In genomic region chr10:3426190-3426845, GRCh38 we compare ENCODE assay signal across 12 cellular contexts.
DNase-seq lines count a peak whose midpoint lies in the region; FAIRE-seq and TF ChIP-seq lines count a peak whose summit lies in the region.
"Had no signal": no experiment of that assay in that cellular context is flagged by ENCODE, and none has a peak within 500 bp of the region (broad histone marks: within the 10 kb centered on the region; RNA-seq: fewer than 3 reads in every experiment).

No MANE protein-coding gene starts in this region.

- no peaks in the 10 kb centered on the region for H3F3A ChIP-seq in smooth muscle cell (ENCODE audit: low read depth)

- WGBS in smooth muscle cell (ENCODE audit: low lambda C conversion rate): 35% methylated on average over 3 of the region's 3 CpGs

- H3K27me3 ChIP-seq in keratinocyte (ENCODE audit: control insufficient read depth, extremely low read depth, insufficient read depth, low read length) (no peaks in the 10 kb centered on the region), smooth muscle cell (ENCODE audit: low read depth) (no peaks in the 10 kb centered on the region)

- H3K79me2 ChIP-seq in keratinocyte (ENCODE audit: control insufficient read depth, insufficient read depth, low read length) (no peaks in the 10 kb centered on the region), smooth muscle cell (ENCODE audit: low read depth) (no peaks in the 10 kb centered on the region)

- in situ Hi-C loops in KBM-7 (cut with MboI; ENCODE audit: low pct_unique_long_range_greater_than_20kb, low sequenced_read_pairs): no loop called here

- no peaks in the 10 kb centered on the region for H3K9me1 ChIP-seq in keratinocyte (ENCODE audit: control insufficient read depth, extremely low read depth, insufficient read depth, low read length)

- H3K4me1 ChIP-seq in keratinocyte (ENCODE audit: control insufficient read depth, extremely low read depth, insufficient read depth, low read length): peaks cover 30% of the 10 kb centered on the region
- no peaks in the 10 kb centered on the region for H3K4me1 ChIP-seq in smooth muscle cell (ENCODE audit: low read depth)

- H3K4me3 Mint-ChIP-seq in MCF 10A (ENCODE audit: unreplicated experiment): no peak overlapping the region
- H3K4me3 Mint-ChIP-seq: endodermal cell had no signal

- H3K27ac Mint-ChIP-seq in MCF 10A (ENCODE audit: low read depth, unreplicated experiment): peak overlapping the region; percentile 29
- H3K27ac Mint-ChIP-seq: endodermal cell had no signal

- H3K9me3 Mint-ChIP-seq in MCF 10A (ENCODE audit: unreplicated experiment): no peaks in the 10 kb centered on the region
- H3K9me3 Mint-ChIP-seq: endodermal cell had no signal

- CTCF ChIA-PET in MCF 10A (lab: Yijun Ruan, JAX): no interaction called here

- POLR2A ChIA-PET in MCF 10A (lab: Yijun Ruan, JAX): no interaction called here

- no peak overlapping the region for H3K9ac ChIP-seq in keratinocyte (ENCODE audit: control insufficient read depth, extremely low read depth, insufficient read depth, low read length)
- H3K9ac ChIP-seq in smooth muscle cell (ENCODE audit: low read depth): no peak overlapping the region

- FAIRE-seq in keratinocyte (lab: Jason Lieb, UNC): peak; percentile 68
- FAIRE-seq: A204.1 had no signal

- DNase-seq in SIG-M5 treated with dmso at 0.1 percent for 504 hours (lab: John Stamatoyannopoulos, UW; ENCODE audit: unreplicated experiment) (peak; percentile 8), SIG-M5 (lab: John Stamatoyannopoulos, UW) (no peak), MCF 10A (ENCODE audit: unreplicated experiment) (peak; percentile 82), keratinocyte (ENCODE audit: low read depth, low spot score) (peak; percentile 4), smooth muscle cell (lab: John Stamatoyannopoulos, UW; ENCODE audit: unreplicated experiment) (no peak), NCI-H128 (lab: John Stamatoyannopoulos, UW; ENCODE audit: unreplicated experiment) (no peak), NCI-H82 (lab: John Stamatoyannopoulos, UW) (no peak), KBM-7 (no peak)
- DNase-seq: endodermal cell; mesendoderm; stimulated activated naive CD4-positive, alpha-beta T cell treated with Interleukin-2 at 50 U/mL for 16 hours had no signal

- dilution Hi-C loops in keratinocyte (cut with MboI; ENCODE audit: extremely low pct_ligation_motif_present, low sequenced_read_pairs): no loop called here

- peak overlapping the region; percentile 45 for H3K4me2 ChIP-seq in keratinocyte (ENCODE audit: control insufficient read depth, extremely low read depth, insufficient read depth, low read depth, low read length)
- H3K4me2 ChIP-seq in smooth muscle cell: peak overlapping the region; percentile 30

- TF ChIP-seq CTCF in MCF 10A (IDR thresholded peaks at IDR 0.05; ENCODE audit: unreplicated experiment): no peak
- no peak for TF ChIP-seq CTCF in keratinocyte (optimal IDR thresholded peaks at IDR 0.05 in 1 of 3, IDR thresholded peaks at IDR 0.05 in 1 of 3, conservative IDR thresholded peaks at IDR 0.05 in 1 of 3; ENCODE audit: extremely low read depth in 1 of 3, insufficient read depth in 2 of 3, low read length in 3 of 3)
- TF ChIP-seq CTCF in smooth muscle cell (IDR thresholded peaks at IDR 0.05; ENCODE audit: borderline replicate concordance, insufficient read depth, poor library complexity, severe bottlenecking): no peak

- peak overlapping the region; percentile 65 for H3K27ac ChIP-seq in keratinocyte (ENCODE audit: control insufficient read depth, insufficient read depth, low read length)
- peak overlapping the region; percentile 18 for H3K27ac ChIP-seq in smooth muscle cell (ENCODE audit: low read depth)

- H3K36me3 ChIP-seq in keratinocyte (ENCODE audit: control insufficient read depth in 2 of 2, extremely low read depth in 1 of 2, insufficient read depth in 2 of 2, low read length in 2 of 2): no peaks in the 10 kb centered on the region
- no peaks in the 10 kb centered on the region for H3K36me3 ChIP-seq in smooth muscle cell (ENCODE audit: low read depth)

- H4K20me1 ChIP-seq in keratinocyte (ENCODE audit: control insufficient read depth, extremely low read depth, insufficient read depth, low read length) (no peaks in the 10 kb centered on the region), smooth muscle cell (ENCODE audit: low read depth) (no peaks in the 10 kb centered on the region)

- BruUV-seq in MCF 10A (replicated peaks; lab: Mats Ljungman, UMichigan): no TSS peak

- intact Hi-C loops in MCF 10A (cut with micrococcal nuclease): no loop called here

- no peaks in the 10 kb centered on the region for H3K27me3 Mint-ChIP-seq in MCF 10A (ENCODE audit: insufficient read depth, unreplicated experiment)

- H3K9me3 ChIP-seq in keratinocyte (ENCODE audit: control insufficient read depth, low read depth, low read length) (no peaks in the 10 kb centered on the region), smooth muscle cell (replicated peaks; ENCODE audit: low read depth) (no peaks in the 10 kb centered on the region)

- H3K4me1 Mint-ChIP-seq in MCF 10A (ENCODE audit: insufficient read depth, unreplicated experiment): peaks cover 11% of the 10 kb centered on the region
- H3K4me1 Mint-ChIP-seq: endodermal cell had no signal

- H3K36me3 Mint-ChIP-seq in MCF 10A (ENCODE audit: insufficient read depth, unreplicated experiment): no peaks in the 10 kb centered on the region

- H2AFZ ChIP-seq in keratinocyte (ENCODE audit: control insufficient read depth, low read length) (peak overlapping the region; percentile 91), smooth muscle cell (ENCODE audit: low read depth) (peak overlapping the region; percentile 75)

- no peak overlapping the region for H3K4me3 ChIP-seq in keratinocyte (ENCODE audit: control insufficient read depth in 2 of 3, extremely low read depth in 1 of 3, insufficient read depth in 2 of 3, low read depth in 1 of 3, low read length in 3 of 3)
- H3K4me3 ChIP-seq in smooth muscle cell: no peak overlapping the region

Comparison
In these comparisons a context has a peak if more than half of its experiments do, and no peak if none do; other contexts are left out.
1. DNase-seq: peak in SIG-M5 treated with dmso at 0.1 percent for 504 hours (single experiment), MCF 10A (single experiment) and keratinocyte (single experiment); none in SIG-M5 (single experiment), smooth muscle cell (single experiment), NCI-H128 (single experiment), NCI-H82 (single experiment) and KBM-7 (single experiment).